ENCODE assay signal across 1 cellular context in genomic region chr7:5522288-5522687, GRCh38.
TF ChIP-seq lines count a peak whose summit lies in the region.

No MANE protein-coding gene starts in this region.

TF ChIP-seq in GM12878, 131 proteins besides CTCF, POLR2A, EP300 and RAD21:
- TF ChIP-seq POU2F2 (IDR thresholded peaks at IDR 0.05; ENCODE audit: borderline replicate concordance, low read depth, low read length), result peak; percentile 1; the same call in 1 of the 3 replicates
